In genomic region chr17:63399856-63400255, GRCh38 we compare ENCODE assay signal across 10 cellular contexts. TPM values are rescaled to one million over a fixed set of nuclear protein-coding genes. Genes with fewer than 3 reads are reported as not detected.
A peak's percentile ranks its signal among the peaks of the same experiment; 100 is the strongest.
DNase-seq lines count a peak whose midpoint lies in the region; ATAC-seq and TF ChIP-seq lines count a peak whose summit lies in the region.
"Had no signal": no experiment of that assay in that cellular context is flagged by ENCODE, and none has a peak within 500 bp of the region (broad histone marks: within the 10 kb centered on the region; RNA-seq: fewer than 3 reads in every experiment).

No MANE protein-coding gene starts in this region.

- TF ChIP-seq RAD21 in neural cell (conservative IDR thresholded peaks at IDR 0.05), result no peak

- H3K27me3 Mint-ChIP-seq in CD8-positive, alpha-beta memory T cell, result no peaks in the 10 kb centered on the region
- H3K27me3 Mint-ChIP-seq: CD4-positive, CD25-positive, alpha-beta regulatory T cell had no signal

- no peak overlapping the region for H3K4me2 ChIP-seq in neural cell (ENCODE audit: low read length)

- no peak overlapping the region for H3K4me3 Mint-ChIP-seq in CD8-positive, alpha-beta memory T cell
- H3K4me3 Mint-ChIP-seq: activated naive CD4-positive, alpha-beta T cell treated with anti-CD3 and anti-CD28 coated beads for 36 hours; CD4-positive, CD25-positive, alpha-beta regulatory T cell had no signal

- POLR2A ChIA-PET in CD8-positive, alpha-beta memory T cell (lab: Charles Lee), result no interaction called here

- no peaks in the 10 kb centered on the region for H3K9me2 ChIP-seq in neural cell (ENCODE audit: insufficient read depth, low read length)

- H3K27me3 ChIP-seq in ACC112 (ENCODE audit: insufficient read depth, low read length) (no peaks in the 10 kb centered on the region), neural cell (ENCODE audit: insufficient read depth, low read depth, low read length) (no peaks in the 10 kb centered on the region)
- no peaks in the 10 kb centered on the region for H3K27me3 ChIP-seq in CD8-positive, alpha-beta memory T cell (ENCODE audit: insufficient read depth, low read length, poor library complexity, severe bottlenecking)

- H3K27ac ChIP-seq in ACC112 (ENCODE audit: low read depth, low read length) (peak overlapping the region; percentile 23; the same call in 1 of the 2 replicates), neural cell (ENCODE audit: low read length) (no peak overlapping the region)
- H3K27ac ChIP-seq in CD8-positive, alpha-beta memory T cell (ENCODE audit: low read depth, low read length), result no peak overlapping the region

- H3K4me1 Mint-ChIP-seq in CD8-positive, alpha-beta memory T cell, result no peaks in the 10 kb centered on the region
- H3K4me1 Mint-ChIP-seq: CD4-positive, CD25-positive, alpha-beta regulatory T cell had no signal

- H3K36me3 ChIP-seq in ACC112 (ENCODE audit: insufficient read depth, low read length) (peaks cover 25% of the 10 kb centered on the region; the same call in 1 of the 2 replicates), neural cell (ENCODE audit: insufficient read depth, low read length) (peaks cover 11% of the 10 kb centered on the region)
- no peaks in the 10 kb centered on the region for H3K36me3 ChIP-seq in CD8-positive, alpha-beta memory T cell (ENCODE audit: insufficient read depth, low read length)

- peak; percentile 28 for DNase-seq in NCI-H82 treated with DMSO at 0.1 percent for 48 hours (lab: John Stamatoyannopoulos, UW; ENCODE audit: unreplicated experiment)
- DNase-seq in fibroblast of pulmonary artery (ENCODE audit: low read depth), result peak; percentile 75
- no peak for DNase-seq in MV-4-11 (lab: John Stamatoyannopoulos, UW)
- no peak for DNase-seq in CD8-positive, alpha-beta memory T cell
- DNase-seq: activated naive CD4-positive, alpha-beta T cell treated with anti-CD3 and anti-CD28 coated beads for 36 hours; CD4-positive, CD25-positive, alpha-beta regulatory T cell had no signal

- no peaks in the 10 kb centered on the region for H3K79me2 ChIP-seq in ACC112 (ENCODE audit: control insufficient read depth, insufficient read depth, low read length, unreplicated experiment)
- H3K79me2 ChIP-seq in neural cell (replicated peaks; ENCODE audit: insufficient read depth, low read length), result no peaks in the 10 kb centered on the region

- H3K27ac Mint-ChIP-seq in CD8-positive, alpha-beta memory T cell, result peak overlapping the region in 1 of 8 donors; percentile 44
- H3K27ac Mint-ChIP-seq: activated naive CD4-positive, alpha-beta T cell treated with anti-CD3 and anti-CD28 coated beads for 36 hours; CD4-positive, CD25-positive, alpha-beta regulatory T cell had no signal

- H3K36me3 Mint-ChIP-seq in CD8-positive, alpha-beta memory T cell, result peaks cover 0 to 30% (median 8%) of the 10 kb centered on the region in 3 donors

- H3F3A ChIP-seq in neural cell (ENCODE audit: insufficient read depth, low read length, poor library complexity, severe bottlenecking), result no peaks in the 10 kb centered on the region

- H3K9ac ChIP-seq in neural cell (ENCODE audit: low read length), result no peak overlapping the region

- TF ChIP-seq CTCF in fibroblast of pulmonary artery (IDR thresholded peaks at IDR 0.05; ENCODE audit: low read length, missing control alignments) (no peak), neural cell (IDR thresholded peaks at IDR 0.05; ENCODE audit: poor library complexity, severe bottlenecking) (no peak)

- CTCF ChIA-PET in CD8-positive, alpha-beta memory T cell (lab: Charles Lee), result interaction anchor here (1.4 kb wide), 1 partner anchor 78 kb away, joined by 3 read pairs; no protein-coding TSS in a partner anchor

- H3K4me1 ChIP-seq in ACC112 (ENCODE audit: control insufficient read depth, insufficient read depth, low read length, unreplicated experiment), result peaks cover 34% of the 10 kb centered on the region
- H3K4me1 ChIP-seq in CD8-positive, alpha-beta memory T cell (ENCODE audit: insufficient read depth, low read length), result no peaks in the 10 kb centered on the region

- no peak for ATAC-seq in HG03354 (IDR thresholded peaks at IDR 0.05; ENCODE audit: poor library complexity, severe bottlenecking, unreplicated experiment)
- ATAC-seq in GM21786 (IDR thresholded peaks at IDR 0.05; ENCODE audit: unreplicated experiment), result no peak

- H3K9me3 Mint-ChIP-seq in CD8-positive, alpha-beta memory T cell, result no peaks in the 10 kb centered on the region
- H3K9me3 Mint-ChIP-seq: activated naive CD4-positive, alpha-beta T cell treated with anti-CD3 and anti-CD28 coated beads for 36 hours; CD4-positive, CD25-positive, alpha-beta regulatory T cell had no signal

- H3K9me3 ChIP-seq in neural cell (ENCODE audit: low read length), result no peaks in the 10 kb centered on the region
- H3K9me3 ChIP-seq in CD8-positive, alpha-beta memory T cell (ENCODE audit: low read length), result no peaks in the 10 kb centered on the region

- H2AFZ ChIP-seq in ACC112 (ENCODE audit: low read length, unreplicated experiment), result no peak overlapping the region
- no peak overlapping the region for H2AFZ ChIP-seq in neural cell (ENCODE audit: low read depth, low read length)

- no peak for TF ChIP-seq EP300 in neural cell (conservative IDR thresholded peaks at IDR 0.05; ENCODE audit: poor library complexity, severe bottlenecking)

- H3K4me3 ChIP-seq in ACC112 (ENCODE audit: low read depth, low read length) (no peak overlapping the region), fibroblast of pulmonary artery (replicated peaks; ENCODE audit: low read depth, low read length) (no peak overlapping the region), neural cell (ENCODE audit: low read length) (no peak overlapping the region)
- H3K4me3 ChIP-seq in CD8-positive, alpha-beta memory T cell (ENCODE audit: low read length), result no peak overlapping the region

- H4K20me1 ChIP-seq in neural cell (ENCODE audit: insufficient read depth), result no peaks in the 10 kb centered on the region

TF ChIP-seq in neural cell, 6 proteins besides CTCF, POLR2A, EP300 and RAD21:
- TF ChIP-seq EZH2 (IDR thresholded peaks at IDR 0.05; ENCODE audit: borderline replicate concordance, insufficient read depth, low read length, poor library complexity, severe bottlenecking) (no peak), TAF1 (IDR thresholded peaks at IDR 0.05; ENCODE audit: low read depth) (no peak), POLR2AphosphoS5 (IDR thresholded peaks at IDR 0.05) (peak; percentile 14)

RNA-seq across cellular contexts. Expression of gene CYB561, which starts 46.2 kb away (rescaled TPM):
- 14.3 and 15.7 TPM in 2 replicates for polyA plus RNA-seq in neural cell
- 8.3 and 9.6 TPM in 2 replicates for polyA minus RNA-seq in neural cell
- total RNA-seq in CD8-positive, alpha-beta memory T cell, result 10 to 100 TPM; 14.3 to 16.6 TPM
- polyA plus RNA-seq in CD8-positive, alpha-beta memory T cell, result 42.7 TPM

Comparison
In these comparisons a context has a peak if more than half of its experiments do, and no peak if none do; other contexts are left out.
1. DNase-seq: peak in NCI-H82 treated with DMSO at 0.1 percent for 48 hours (single experiment) and fibroblast of pulmonary artery (single experiment); none in MV-4-11 (single experiment) and CD8-positive, alpha-beta memory T cell (0 of 5).